10 cellular contexts compared by ENCODE assay signal in the genomic region with DNA sequence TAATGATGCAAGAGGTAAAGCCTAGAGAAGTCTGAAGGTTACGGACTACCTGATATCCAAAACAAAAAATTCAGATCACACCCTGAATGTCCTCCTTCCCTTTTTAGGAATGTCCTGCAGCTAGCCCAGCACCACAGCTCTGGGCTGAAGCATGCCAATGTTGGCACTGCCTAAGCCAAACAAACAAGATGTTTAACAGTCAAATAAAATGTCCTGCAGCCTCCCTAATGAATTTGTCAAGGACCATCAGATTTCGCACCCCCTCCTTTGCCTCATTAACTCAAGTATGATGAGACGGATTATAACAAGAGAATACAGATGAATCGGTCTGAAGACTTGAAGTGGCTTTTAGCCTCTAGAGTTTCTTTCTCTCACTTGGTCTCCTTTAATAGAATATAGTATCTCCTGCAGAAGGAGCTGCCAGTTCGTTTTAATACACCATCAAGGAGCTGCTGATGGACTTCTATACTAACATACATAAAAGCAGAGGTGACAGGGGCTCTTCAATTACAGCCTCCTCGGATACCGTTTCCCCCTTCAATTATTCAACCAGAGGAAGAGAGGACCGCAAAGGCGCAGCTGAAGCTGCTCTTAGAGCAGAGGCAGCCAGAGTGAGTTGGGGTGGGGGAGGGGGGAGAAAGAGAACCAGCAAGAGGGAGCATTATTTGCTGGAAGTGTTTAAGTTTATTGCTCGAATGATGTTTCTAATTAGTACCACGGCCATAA. TPM values are rescaled to one million over a fixed set of nuclear protein-coding genes. Genes with fewer than 3 reads are reported as not detected.
DNase-seq lines count a peak whose midpoint lies in the region; ATAC-seq and TF ChIP-seq lines count a peak whose summit lies in the region.
"Had no signal": no experiment of that assay in that cellular context is flagged by ENCODE, and none has a peak within 500 bp of the region (broad histone marks: within the 10 kb centered on the region; RNA-seq: fewer than 3 reads in every experiment).

No MANE protein-coding gene starts in this region.

- TF ChIP-seq POLR2A in IMR-90 (IDR thresholded peaks at IDR 0.05; ENCODE audit: low read depth, low read length): no peak
- TF ChIP-seq POLR2A in ovary (IDR thresholded peaks at IDR 0.05): no peak

- H3K18ac ChIP-seq in IMR-90 (ENCODE audit: low read depth, low read length): no peak overlapping the region

- H4K5ac ChIP-seq in IMR-90 (ENCODE audit: low read depth, low read length): no peak overlapping the region; the same call in 1 of the 2 replicates

- POLR2A ChIA-PET in IMR-90 (lab: Charles Lee; ENCODE audit: unreplicated experiment): no interaction called here

- WGBS in IMR-90 (ENCODE audit: extremely low coverage in 2 of 2, insufficient read length in 1 of 2), 2 experiments: no CpG with 5 or more reads among the region's 11 CpGs
- 76 to 83% (median 83%) methylated on average over 11 of the region's 11 CpGs for WGBS in ovary, 3 donors

- H3K36me3 ChIP-seq in IMR-90 (ENCODE audit: control insufficient read depth, insufficient read depth, low read length) (no peaks in the 10 kb centered on the region), muscle layer of colon (ENCODE audit: insufficient read depth, low read length) (no peaks in the 10 kb centered on the region), ovary (no peaks in the 10 kb centered on the region)

- peaks cover 0 to 10% of the 10 kb centered on the region in 2 experiments; a peak in 2 of 4 replicates for H3K79me1 ChIP-seq in IMR-90 (ENCODE audit: low read depth in 1 of 2, low read length in 2 of 2)

- DNase-seq in ACHN (peak; percentile 61), IMR-90 (peak; percentile 57), dorsolateral prefrontal cortex (no peak), ovary (no peak), NOMO-1 treated with DMSO at 0.1 percent for 48 hours (lab: John Stamatoyannopoulos, UW; ENCODE audit: unreplicated experiment) (no peak), activated gamma-delta T cell treated with Interleukin-2 at 50 U/mL for 16 hours (no peak)

- H4K20me1 ChIP-seq in IMR-90 (ENCODE audit: insufficient read depth, low read length): no peaks in the 10 kb centered on the region

- H4K91ac ChIP-seq in IMR-90 (ENCODE audit: insufficient read depth, low read depth, low read length): no peak overlapping the region

- CTCF ChIA-PET in IMR-90 (lab: Yijun Ruan, JAX): interaction anchor here (0.5 to 1.5 kb wide), 3 partner anchors 21 to 281 kb away, joined by 3 to 4 read pairs (median 3); no protein-coding TSS in a partner anchor

- H3K23ac ChIP-seq in IMR-90 (ENCODE audit: low read depth, low read length): peak overlapping the region; percentile 70

- H2AFZ ChIP-seq in IMR-90 (replicated peaks; ENCODE audit: low read length, poor library complexity): peak overlapping the region; percentile 60

- H2BK20ac ChIP-seq in IMR-90 (ENCODE audit: low read depth, low read length): peak overlapping the region; percentile 33; the same call in 1 of the 2 replicates

- in situ Hi-C loops in ACHN (cut with HindIII; ENCODE audit: low pct_ligation_motif_present, low pct_unique_long_range_greater_than_20kb, low sequenced_read_pairs) (no loop called here), IMR-90 (cut with MboI; ENCODE audit: low sequenced_read_pairs) (no loop called here)

- H2AK9ac ChIP-seq in IMR-90 (replicated peaks; ENCODE audit: low read depth, low read length, poor library complexity): no peak overlapping the region

- 0 out of 3 replicates have a peak overlapping the region, but pooled peaks have one; percentile 24 for H2BK15ac ChIP-seq in IMR-90 (ENCODE audit: low read depth, low read length)

- H2AK5ac ChIP-seq in IMR-90 (ENCODE audit: low read depth, low read length): no peak overlapping the region; the same call in 1 of the 2 replicates

- no peak overlapping the region for H2BK5ac ChIP-seq in IMR-90 (ENCODE audit: low read depth, low read length, poor library complexity, severe bottlenecking)

- no peak for TF ChIP-seq EP300 in ovary (IDR thresholded peaks at IDR 0.05)

- peak overlapping the region; percentile 48 for H3K14ac ChIP-seq in IMR-90 (replicated peaks; ENCODE audit: low read depth, low read length)

- H3K9ac ChIP-seq in IMR-90 (ENCODE audit: low read depth, low read length) (peak overlapping the region; percentile 67; the same call in 1 of the 2 replicates), muscle layer of colon (ENCODE audit: low read length) (peak overlapping the region; percentile 81)

- H3K4me3 ChIP-seq in IMR-90 (ENCODE audit: insufficient read depth, low read depth, low read length): peak overlapping the region; percentile 49
- H3K4me3 ChIP-seq in dorsolateral prefrontal cortex: peak overlapping the region in 46 of 59 donors; percentile 17 to 65 (median 46)
- H3K4me3 ChIP-seq in muscle layer of colon (ENCODE audit: low read depth in 1 of 2, low read length in 2 of 2): peak overlapping the region; percentile 67 to 83
- no peak overlapping the region for H3K4me3 ChIP-seq in ovary

- no peaks in the 10 kb centered on the region for H3K9me3 ChIP-seq in IMR-90 (ENCODE audit: control insufficient read depth, insufficient read depth, low read length)
- no peaks in the 10 kb centered on the region for H3K9me3 ChIP-seq in muscle layer of colon (ENCODE audit: low read length)
- H3K9me3 ChIP-seq in ovary: no peaks in the 10 kb centered on the region

- H3K9me1 ChIP-seq in IMR-90 (ENCODE audit: insufficient read depth, low read length): peaks cover 2% of the 10 kb centered on the region; the same call in 1 of the 2 replicates

- TF ChIP-seq CTCF in IMR-90 (conservative IDR thresholded peaks at IDR 0.05; ENCODE audit: low read depth, low read length) (no peak), dorsolateral prefrontal cortex (IDR thresholded peaks at IDR 0.05 in 54 of 56, conservative IDR thresholded peaks at IDR 0.05 in 2 of 56; ENCODE audit: low read depth in 1 of 56, partially characterized antibody in 56 of 56) (no peak), ovary (IDR thresholded peaks at IDR 0.05) (no peak)

- intact Hi-C loops in IMR-90 (cut with micrococcal nuclease) (no loop called here), dorsolateral prefrontal cortex (cut with DNase I) (no loop called here), ovary (cut with DNase I) (no loop called here)

- H3K56ac ChIP-seq in IMR-90 (ENCODE audit: extremely low read depth, insufficient read depth, low read length): no peak overlapping the region; the same call in 1 of the 2 replicates

- H3K27me3 ChIP-seq in IMR-90 (ENCODE audit: control insufficient read depth, insufficient read depth, low read length) (no peaks in the 10 kb centered on the region), dorsolateral prefrontal cortex (no peaks in the 10 kb centered on the region), muscle layer of colon (ENCODE audit: control insufficient read depth in 1 of 2, insufficient read depth in 2 of 2, low read length in 2 of 2) (no peaks in the 10 kb centered on the region), ovary (no peaks in the 10 kb centered on the region)

- no peak for TF ChIP-seq RAD21 in IMR-90 (IDR thresholded peaks at IDR 0.05; ENCODE audit: low read length)

- H3K4me2 ChIP-seq in IMR-90 (ENCODE audit: low read depth, low read length): peak overlapping the region; percentile 79

- H3K4me1 ChIP-seq in IMR-90 (ENCODE audit: control insufficient read depth, insufficient read depth, low read length) (0 out of 2 replicates have a peak, but pooled peaks cover 2% of the 10 kb centered on the region), muscle layer of colon (ENCODE audit: insufficient read depth, low read length) (no peaks in the 10 kb centered on the region), ovary (ENCODE audit: insufficient read depth) (peaks cover 3% of the 10 kb centered on the region)

- H3K4ac ChIP-seq in IMR-90 (ENCODE audit: low read depth, low read length): no peak overlapping the region

- BruUV-seq in IMR-90 (replicated peaks; lab: Mats Ljungman, UMichigan): no TSS peak

- H2BK120ac ChIP-seq in IMR-90 (ENCODE audit: low read depth, low read length): peak overlapping the region; percentile 26; the same call in 1 of the 2 replicates

- 0 out of 2 replicates have a peak, but pooled peaks have one; percentile 18 for ATAC-seq in IMR-90 (ENCODE audit: low read depth)
- ATAC-seq in GM21390 (IDR thresholded peaks at IDR 0.05; ENCODE audit: unreplicated experiment): no peak

- H3K27ac ChIP-seq in IMR-90 (ENCODE audit: insufficient read depth, low read length): peak overlapping the region; percentile 59; the same call in 1 of the 2 replicates
- no peak overlapping the region for H3K27ac ChIP-seq in dorsolateral prefrontal cortex
- H3K27ac ChIP-seq in muscle layer of colon (ENCODE audit: low read depth, low read length): peak overlapping the region; percentile 93
- no peak overlapping the region for H3K27ac ChIP-seq in ovary

- peak overlapping the region; percentile 61 to 77; a peak in 2 of 4 replicates for H4K8ac ChIP-seq in IMR-90 (ENCODE audit: low read depth in 2 of 2, low read length in 2 of 2)

- dilution Hi-C loops in IMR-90 (cut with HindIII; ENCODE audit: low sequenced_read_pairs, unreplicated experiment): no loop called here

TF ChIP-seq in IMR-90, 13 proteins besides CTCF, POLR2A, EP300 and RAD21:
- TF ChIP-seq, protein P1, sequence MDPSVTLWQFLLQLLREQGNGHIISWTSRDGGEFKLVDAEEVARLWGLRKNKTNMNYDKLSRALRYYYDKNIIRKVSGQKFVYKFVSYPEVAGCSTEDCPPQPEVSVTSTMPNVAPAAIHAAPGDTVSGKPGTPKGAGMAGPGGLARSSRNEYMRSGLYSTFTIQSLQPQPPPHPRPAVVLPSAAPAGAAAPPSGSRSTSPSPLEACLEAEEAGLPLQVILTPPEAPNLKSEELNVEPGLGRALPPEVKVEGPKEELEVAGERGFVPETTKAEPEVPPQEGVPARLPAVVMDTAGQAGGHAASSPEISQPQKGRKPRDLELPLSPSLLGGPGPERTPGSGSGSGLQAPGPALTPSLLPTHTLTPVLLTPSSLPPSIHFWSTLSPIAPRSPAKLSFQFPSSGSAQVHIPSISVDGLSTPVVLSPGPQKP (IDR thresholded peaks at IDR 0.05; ENCODE audit: borderline replicate concordance, low read depth, low read length): no peak
- TF ChIP-seq MAZ (IDR thresholded peaks at IDR 0.05; ENCODE audit: borderline replicate concordance, low read depth, low read length) (no peak), NFE2L2 (IDR thresholded peaks at IDR 0.05; ENCODE audit: low read depth, low read length) (no peak), BHLHE40 (IDR thresholded peaks at IDR 0.05; ENCODE audit: low read depth, low read length) (no peak), CEBPB (IDR thresholded peaks at IDR 0.05; ENCODE audit: low read depth, low read length) (0 out of 2 replicates have a peak, but pooled peaks have one; percentile 14)

RNA-seq across cellular contexts. Expression of a gene that starts 3.0 kb away (rescaled TPM):
- total RNA-seq in IMR-90 (2012; rRNA removed): 11.7 and 12.0 TPM in 2 replicates
- 7.6 TPM in 2 replicates for polyA plus RNA-seq in IMR-90 (2012; rRNA removed)
- polyA plus RNA-seq in IMR-90 (2012; cell fraction: cytosol; rRNA removed): 5.5 and 8.4 TPM in 2 replicates
- polyA plus RNA-seq in IMR-90 (2012; cell fraction: nucleus; rRNA removed; ENCODE audit: low replicate concordance): 2.9 and 4.1 TPM in 2 replicates
- under 1 TPM in 33 of 120 experiments, not detected in 87; 0.11 to 0.70 (median 0.23) TPM for total RNA-seq in dorsolateral prefrontal cortex
- total RNA-seq in ovary: not detected
- under 1 TPM in 1 of 2 donors, not detected in 1; 0.10 TPM for polyA plus RNA-seq in ovary
- total RNA-seq: lower leg skin, NCI-H460 had no signal

Comparison
In these comparisons a context has a peak if more than half of its experiments do, and no peak if none do; other contexts are left out.
1. DNase-seq: peak in ACHN (single experiment) and IMR-90 (single experiment); none in dorsolateral prefrontal cortex (0 of 10), ovary (0 of 5), NOMO-1 treated with DMSO at 0.1 percent for 48 hours (single experiment) and activated gamma-delta T cell treated with Interleukin-2 at 50 U/mL for 16 hours (single experiment).
2. H3K27ac ChIP-seq: peak in IMR-90 (single experiment) and muscle layer of colon (single experiment); none in dorsolateral prefrontal cortex (0 of 59) and ovary (0 of 2).